ENCODE assay signal across 13 cellular contexts in genomic region chr12:131861261-131862083, GRCh38. TPM values are rescaled to one million over a fixed set of nuclear protein-coding genes. Genes with fewer than 3 reads are reported as not detected.
A peak's percentile ranks its signal among the peaks of the same experiment; 100 is the strongest.
DNase-seq lines count a peak whose midpoint lies in the region; ATAC-seq, FAIRE-seq and TF ChIP-seq lines count a peak whose summit lies in the region.
"Had no signal": no experiment of that assay in that cellular context is flagged by ENCODE, and none has a peak within 500 bp of the region (broad histone marks: within the 10 kb centered on the region; RNA-seq: fewer than 3 reads in every experiment).

No MANE protein-coding gene starts in this region.

- H3K4me1 ChIP-seq in Caco-2 (peaks cover 38% of the 10 kb centered on the region), HUES64 (ENCODE audit: insufficient read depth, low read length) (peaks cover 17% of the 10 kb centered on the region), H1 (replicated peaks in 1 of 4; ENCODE audit: control insufficient read depth in 3 of 4, insufficient read depth in 4 of 4, low read length in 3 of 4) (peaks cover 0 to 19% (median 15%) of the 10 kb centered on the region in 4 experiments; a peak in 6 of 7 replicates), osteoblast (ENCODE audit: insufficient read depth, low read length) (peaks cover 19% of the 10 kb centered on the region)

- H2AK5ac ChIP-seq in H1 (ENCODE audit: low read depth, low read length), result peak overlapping the region; percentile 60

- H3K4me3 Mint-ChIP-seq in Caco-2 (ENCODE audit: unreplicated experiment), result peak overlapping the region; percentile 68

- H3K79me1 ChIP-seq in H1 (ENCODE audit: low read depth, low read length), result no peaks in the 10 kb centered on the region

- H3K27ac Mint-ChIP-seq in Caco-2 (ENCODE audit: unreplicated experiment), result peak overlapping the region; percentile 100

- no peak overlapping the region for H4K8ac ChIP-seq in H1 (ENCODE audit: extremely low read depth, insufficient read depth, low read length)

- peak overlapping the region; percentile 14 for H2BK120ac ChIP-seq in H1 (replicated peaks; ENCODE audit: low read depth, low read length)

- H3K4me2 ChIP-seq in H1 (ENCODE audit: insufficient read depth in 1 of 2, low read depth in 2 of 2, low read length in 2 of 2), result peak overlapping the region in 1 of 2 experiments; percentile 50; a peak in 2 of 4 replicates
- peak overlapping the region; percentile 84 for H3K4me2 ChIP-seq in osteoblast (ENCODE audit: insufficient read depth, low read length)

- DNase-seq in Caco-2 (no peak), H1 (ENCODE audit: low read depth in 1 of 2, low spot score in 2 of 2) (no peak), osteoblast (ENCODE audit: insufficient read length, low spot score, missing footprints) (peak; percentile 60), NCI-H748 (lab: John Stamatoyannopoulos, UW; ENCODE audit: unreplicated experiment) (no peak)
- DNase-seq in stimulated activated CD4-positive, alpha-beta T cell treated with anti-CD3 and anti-CD28 coated beads, Interleukin-4, amount 100 ng/mL, for 24 hours, result no peak
- DNase-seq: activated CD4-positive, CD25-positive, alpha-beta regulatory T cell treated with anti-CD3 and anti-CD28 coated beads, Interleukin-2, amount 50 U/mL, for 72 hours; effector memory CD4-positive, alpha-beta T cell; naive thymus-derived CD8-positive, alpha-beta T cell; NCI-H1092 treated with DMSO at 0.1 percent for 48 hours had no signal

- intact Hi-C loops in Caco-2 (cut with micrococcal nuclease; ENCODE audit: unreplicated experiment), result loop anchor here (2.0 to 5.0 kb wide), 2 partner anchors 27 to 66 kb away; partner anchors contain the start of gene PUS1

- peak overlapping the region; percentile 89 for H2BK5ac ChIP-seq in H1 (ENCODE audit: low read depth, low read length)

- POLR2A ChIA-PET in Caco-2 (lab: Charles Lee) (interaction anchor here (0.6 kb wide), 1 partner anchor 390 kb away, joined by 3 read pairs; no protein-coding TSS in a partner anchor), H1 (lab: Charles Lee; ENCODE audit: partially characterized antibody) (interaction anchor here (1.1 to 2.0 kb wide), 5 partner anchors 11 to 37 kb away, joined by 3 to 6 read pairs (median 4); no protein-coding TSS in a partner anchor)

- H3K79me2 ChIP-seq in H1 (ENCODE audit: control insufficient read depth in 1 of 2, insufficient read depth in 2 of 2, low read length in 2 of 2) (no peaks in the 10 kb centered on the region), osteoblast (ENCODE audit: insufficient read depth, low read length) (no peaks in the 10 kb centered on the region)

- peak overlapping the region; percentile 80 for H3K9ac ChIP-seq in HUES64 (ENCODE audit: low read depth, low read length)
- no peak overlapping the region for H3K9ac ChIP-seq in H1 (replicated peaks in 1 of 4; ENCODE audit: extremely low read depth in 1 of 4, low read depth in 3 of 4, low read length in 3 of 4)

- H3K36me3 ChIP-seq in Caco-2 (ENCODE audit: control insufficient read depth, insufficient read depth, low read length) (no peaks in the 10 kb centered on the region), HUES64 (ENCODE audit: insufficient read depth, low read length) (no peaks in the 10 kb centered on the region), H1 (ENCODE audit: control insufficient read depth in 2 of 4, insufficient read depth in 4 of 4, low read length in 3 of 4) (no peaks in the 10 kb centered on the region), osteoblast (ENCODE audit: insufficient read depth, low read length) (no peaks in the 10 kb centered on the region)
- H3K36me3 ChIP-seq: gastroesophageal sphincter had no signal

- H2BK20ac ChIP-seq in H1 (ENCODE audit: low read length), result peak overlapping the region; percentile 27

- H2AFZ ChIP-seq in H1 (ENCODE audit: low read length) (no peak overlapping the region), osteoblast (ENCODE audit: low read length) (peak overlapping the region; percentile 75)

- H2BK12ac ChIP-seq in H1 (ENCODE audit: low read depth, low read length), result peak overlapping the region; percentile 93

- H3K14ac ChIP-seq in H1 (ENCODE audit: insufficient read length), result no peak overlapping the region

- no peak for TF ChIP-seq RAD21 in H1 (IDR thresholded peaks at IDR 0.05 in 1 of 2, conservative IDR thresholded peaks at IDR 0.05 in 1 of 2; ENCODE audit: low read depth in 2 of 2, low read length in 2 of 2)

- H4K20me1 ChIP-seq in H1 (replicated peaks in 1 of 2; ENCODE audit: control insufficient read depth in 1 of 2, insufficient read depth in 2 of 2, low read length in 2 of 2) (no peaks in the 10 kb centered on the region), osteoblast (ENCODE audit: insufficient read depth, low read length) (no peaks in the 10 kb centered on the region)

- no peak for TF ChIP-seq EP300 in H1 (IDR thresholded peaks at IDR 0.05; ENCODE audit: borderline replicate concordance in 1 of 2, low read depth in 2 of 2, low read length in 2 of 2)

- H3K9me3 ChIP-seq in Caco-2, result no peaks in the 10 kb centered on the region
- no peaks in the 10 kb centered on the region for H3K9me3 ChIP-seq in HUES64 (ENCODE audit: insufficient read depth, low read depth, low read length)
- H3K9me3 ChIP-seq in H1 (ENCODE audit: insufficient read depth in 2 of 2, low read depth in 1 of 2, low read length in 1 of 2), result no peaks in the 10 kb centered on the region
- no peaks in the 10 kb centered on the region for H3K9me3 ChIP-seq in osteoblast (ENCODE audit: low read depth, low read length)
- H3K9me3 ChIP-seq: gastroesophageal sphincter had no signal

- H3K36me3 Mint-ChIP-seq in Caco-2 (ENCODE audit: insufficient read depth, unreplicated experiment), result peaks cover 34% of the 10 kb centered on the region
- H3K36me3 Mint-ChIP-seq: naive thymus-derived CD8-positive, alpha-beta T cell had no signal

- H3K56ac ChIP-seq in H1 (replicated peaks; ENCODE audit: insufficient read length, low read depth, low read length), result no peak overlapping the region

- peaks cover 43% of the 10 kb centered on the region for H3K4me1 Mint-ChIP-seq in Caco-2 (ENCODE audit: low read depth, unreplicated experiment)

- no peak for ATAC-seq in HG03378 (IDR thresholded peaks at IDR 0.05; ENCODE audit: unreplicated experiment)
- ATAC-seq in GM21786 (IDR thresholded peaks at IDR 0.05; ENCODE audit: unreplicated experiment), result no peak
- ATAC-seq: naive thymus-derived CD8-positive, alpha-beta T cell had no signal

- H3K27me3 ChIP-seq in Caco-2 (replicated peaks; ENCODE audit: control insufficient read depth, insufficient read depth, low read length) (no peaks in the 10 kb centered on the region), HUES64 (ENCODE audit: insufficient read depth, low read length) (peaks cover 2% of the 10 kb centered on the region; the same call in 1 of the 2 replicates), H1 (replicated peaks in 1 of 4; ENCODE audit: control insufficient read depth in 3 of 4, extremely low read depth in 1 of 4, insufficient read depth in 3 of 4, low read length in 3 of 4) (no peaks in the 10 kb centered on the region; a peak in 1 of 7 replicates), osteoblast (ENCODE audit: insufficient read depth, low read length) (peaks cover under 1% of the 10 kb centered on the region)

- peak overlapping the region; percentile 97 for H4K91ac ChIP-seq in H1 (replicated peaks; ENCODE audit: insufficient read length, low read length)

- H3K23ac ChIP-seq in H1 (ENCODE audit: insufficient read length), result no peak overlapping the region

- peak overlapping the region; percentile 97 for H3K4ac ChIP-seq in H1 (replicated peaks; ENCODE audit: insufficient read length, low read depth, low read length)

- TF ChIP-seq CTCF in Caco-2 (IDR thresholded peaks at IDR 0.05; ENCODE audit: insufficient read depth in 1 of 2, low read depth in 1 of 2, low read length in 1 of 2, severe bottlenecking in 1 of 2, unreplicated experiment in 1 of 2), result no peak
- TF ChIP-seq CTCF in H1 (IDR thresholded peaks at IDR 0.05; ENCODE audit: control extremely low read depth in 1 of 3, insufficient read depth in 1 of 3, low read depth in 1 of 3, low read length in 3 of 3), result no peak
- TF ChIP-seq CTCF in osteoblast (IDR thresholded peaks at IDR 0.05; ENCODE audit: extremely low read depth, low read depth, low read length), result no peak

- H2BK15ac ChIP-seq in H1 (ENCODE audit: low read length), result peak overlapping the region; percentile 25; the same call in 1 of the 2 replicates

- H3K27ac ChIP-seq in HUES64 (ENCODE audit: low read depth, low read length), result peak overlapping the region; percentile 85; the same call in 1 of the 2 replicates
- H3K27ac ChIP-seq in H1 (ENCODE audit: low read depth, low read length), result peak overlapping the region; percentile 63; the same call in 1 of the 2 replicates
- H3K27ac ChIP-seq in osteoblast (ENCODE audit: low read depth, low read length), result no peak overlapping the region

- no peak for TF ChIP-seq POLR2A in H1 (IDR thresholded peaks at IDR 0.05; ENCODE audit: control extremely low read depth in 1 of 2, low read depth in 2 of 2, low read length in 2 of 2)

- 90% methylated on average over 12 of the region's 12 CpGs for WGBS in HUES64
- 94% methylated on average over 12 of the region's 12 CpGs; no CpG with 5 or more reads in 1 of the 2 experiments for WGBS in H1 (ENCODE audit: extremely low coverage in 1 of 2, insufficient coverage in 1 of 2, insufficient read length in 1 of 2, insufficient replicate concordance in 2 of 2, low coverage in 1 of 2, low lambda C conversion rate in 2 of 2, missing lambda C conversion rate in 1 of 2), 2 experiments

- H3K27me3 Mint-ChIP-seq in Caco-2 (ENCODE audit: insufficient read depth, unreplicated experiment), result no peaks in the 10 kb centered on the region

- TSS peak; percentile 72 for BruUV-seq in Caco-2 (replicated peaks; lab: Mats Ljungman, UMichigan)

- no peak for FAIRE-seq in H1 (lab: Jason Lieb, UNC)

- H3K23me2 ChIP-seq in H1 (ENCODE audit: low read depth, low read length), result no peaks in the 10 kb centered on the region

- CTCF ChIA-PET in Caco-2 (lab: Charles Lee), result no interaction called here
- CTCF ChIA-PET in H1 (lab: Charles Lee; ENCODE audit: partially characterized antibody), result interaction anchor here (0.6 to 1.7 kb wide), 3 partner anchors 8 to 22 kb away, joined by 3 to 4 read pairs (median 3); no protein-coding TSS in a partner anchor

- H3K4me3 ChIP-seq in Caco-2 (ENCODE audit: low read depth, low read length) (no peak overlapping the region), HUES64 (ENCODE audit: low read length) (no peak overlapping the region), H1 (ENCODE audit: extremely low read depth in 1 of 4, insufficient read depth in 2 of 4, low read depth in 3 of 4, low read length in 4 of 4) (peak overlapping the region in 1 of 4 experiments; percentile 23; a peak in 1 of 8 replicates), osteoblast (ENCODE audit: insufficient read depth, low read length) (no peak overlapping the region)

- H4K5ac ChIP-seq in H1 (ENCODE audit: insufficient read length, low read depth, low read length), result peak overlapping the region; percentile 75

- peak overlapping the region; percentile 26 for H3K18ac ChIP-seq in H1 (ENCODE audit: extremely low read depth, low read length)

- H3K9me3 Mint-ChIP-seq in Caco-2 (ENCODE audit: unreplicated experiment), result no peaks in the 10 kb centered on the region
- H3K9me3 Mint-ChIP-seq: naive thymus-derived CD8-positive, alpha-beta T cell had no signal

RNA-seq across cellular contexts. Expression of gene ULK1, which starts 33.0 kb away (rescaled TPM):
- 61.1 and 63.8 TPM in 2 replicates for total RNA-seq in Caco-2 (2022)
- polyA plus RNA-seq in HUES64 (2013, experiment 1 of 2), result 23.2 TPM
- 27.8 TPM for polyA plus RNA-seq in HUES64 (2013, experiment 2 of 2)
- 44.1 and 48.5 TPM in 2 replicates for total RNA-seq in H1 (2021; fragmentation: NEBNext Ultra II Directional; extraction: Animal tissue kit (Norgen Biotek cat#: 25700))
- polyA plus RNA-seq in H1 (2011; rRNA removed), result 13.0 and 26.4 TPM in 2 replicates
- polyA plus RNA-seq in H1 (2011; cell fraction: cytosol; rRNA removed), result 11.9 TPM
- 127 TPM for polyA plus RNA-seq in H1 (2011; cell fraction: nucleus; rRNA removed)
- 26.7 to 43.8 TPM (median 39.0 TPM) in 4 replicates for polyA plus RNA-seq in H1 (2012, experiment 1 of 2)
- 26.9 TPM for polyA plus RNA-seq in H1 (2012, experiment 2 of 2)
- polyA plus RNA-seq in H1 (2013, experiment 1 of 2), result 23.4 TPM
- 23.0 TPM for polyA plus RNA-seq in H1 (2013, experiment 2 of 2)
- 12.9 and 16.5 TPM in 2 replicates for polyA minus RNA-seq in H1 (2011; rRNA and poly(A)+ RNA removed)
- polyA minus RNA-seq in H1 (2011; cell fraction: cytosol; rRNA and poly(A)+ RNA removed), result 29.4 TPM
- 42.7 TPM for polyA minus RNA-seq in H1 (2011; cell fraction: nucleus; rRNA and poly(A)+ RNA removed)
- 13.3 and 14.1 TPM in 2 replicates for total RNA-seq in osteoblast

RNA-seq across cellular contexts. Expression of gene MMP17, which starts 33.3 kb away (rescaled TPM):
- 3.6 and 4.6 TPM in 2 replicates for total RNA-seq in Caco-2 (2022)
- 28.3 TPM for polyA plus RNA-seq in HUES64 (2013, experiment 1 of 2)
- 24.4 TPM for polyA plus RNA-seq in HUES64 (2013, experiment 2 of 2)
- total RNA-seq in H1 (2021; fragmentation: NEBNext Ultra II Directional; extraction: Animal tissue kit (Norgen Biotek cat#: 25700)), result 34.4 and 41.3 TPM in 2 replicates
- polyA plus RNA-seq in H1 (2011; rRNA removed), result 53.8 and 55.7 TPM in 2 replicates
- polyA plus RNA-seq in H1 (2011; cell fraction: cytosol; rRNA removed), result 44.7 TPM
- 141 TPM for polyA plus RNA-seq in H1 (2011; cell fraction: nucleus; rRNA removed)
- 22.5 to 51.9 TPM (median 46.7 TPM) in 4 replicates for polyA plus RNA-seq in H1 (2012, experiment 1 of 2)
- 23.0 TPM for polyA plus RNA-seq in H1 (2012, experiment 2 of 2)
- polyA plus RNA-seq in H1 (2013, experiment 1 of 2), result 35.2 TPM
- 33.5 TPM for polyA plus RNA-seq in H1 (2013, experiment 2 of 2)
- polyA minus RNA-seq in H1 (2011; rRNA and poly(A)+ RNA removed), result 17.4 and 19.1 TPM in 2 replicates
- 24.2 TPM for polyA minus RNA-seq in H1 (2011; cell fraction: cytosol; rRNA and poly(A)+ RNA removed)
- 47.2 TPM for polyA minus RNA-seq in H1 (2011; cell fraction: nucleus; rRNA and poly(A)+ RNA removed)
- 10.5 and 11.2 TPM in 2 replicates for total RNA-seq in osteoblast
- polyA plus RNA-seq: naive thymus-derived CD8-positive, alpha-beta T cell had no signal
